Comparison of ENCODE assay signal across 10 cellular contexts in genomic region chr4:108155373-108155772, GRCh38. TPM values are rescaled to one million over a fixed set of nuclear protein-coding genes. Genes with fewer than 3 reads are reported as not detected.
A peak's percentile ranks its signal among the peaks of the same experiment; 100 is the strongest.
DNase-seq lines count a peak whose midpoint lies in the region; ATAC-seq and TF ChIP-seq lines count a peak whose summit lies in the region.
"Had no signal": no experiment of that assay in that cellular context is flagged by ENCODE, and none has a peak within 500 bp of the region (broad histone marks: within the 10 kb centered on the region; RNA-seq: fewer than 3 reads in every experiment).

No MANE protein-coding gene starts in this region.

- H4K20me1 ChIP-seq in mammary epithelial cell (ENCODE audit: insufficient read depth, low read length) = no peaks in the 10 kb centered on the region

- DNase-seq in T-helper 1 cell = no peak
- no peak for DNase-seq in RWPE2 (ENCODE audit: low spot score)
- peak; percentile 69 for DNase-seq in mammary epithelial cell
- DNase-seq in sciatic nerve (ENCODE audit: low spot score) = no peak
- no peak for DNase-seq in NCI-H187 treated with DMSO at 0.1 percent for 48 hours (lab: John Stamatoyannopoulos, UW)
- DNase-seq in psoas muscle = no peak
- no peak for DNase-seq in NCI-H2227 (lab: John Stamatoyannopoulos, UW; ENCODE audit: unreplicated experiment)

- H3K36me3 ChIP-seq in RWPE2 (ENCODE audit: low read depth) = no peaks in the 10 kb centered on the region
- H3K36me3 ChIP-seq in mammary epithelial cell (ENCODE audit: insufficient read depth, low read length) = no peaks in the 10 kb centered on the region
- H3K36me3 ChIP-seq in psoas muscle (ENCODE audit: insufficient read depth in 1 of 2, low read depth in 1 of 2) = no peaks in the 10 kb centered on the region
- H3K36me3 ChIP-seq: thoracic aorta had no signal

- dilution Hi-C loops in mammary epithelial cell (cut with HindIII; ENCODE audit: low sequenced_read_pairs) = no loop called here

- intact Hi-C loops in mammary epithelial cell (cut with micrococcal nuclease) (no loop called here), sciatic nerve (cut with DNase I) (no loop called here), psoas muscle (cut with DNase I) (no loop called here)

- H3K4me1 ChIP-seq in RWPE2 (ENCODE audit: insufficient read depth, poor library complexity, severe bottlenecking) (no peaks in the 10 kb centered on the region), mammary epithelial cell (ENCODE audit: insufficient read depth, low read length) (no peaks in the 10 kb centered on the region), psoas muscle (no peaks in the 10 kb centered on the region)
- H3K4me1 ChIP-seq: A549 had no signal

- no peak overlapping the region for H3K9ac ChIP-seq in mammary epithelial cell (ENCODE audit: insufficient read depth, low read length)

- H3K27me3 Mint-ChIP-seq in T-helper 1 cell treated with Interleukin-12 subunit alpha and Interleukin-12 subunit beta and Interleukin-4 antibody, amounts not matched to agents 30 μg/mL and 1 μg/mL, for 36 hours (ENCODE audit: low read depth) = no peaks in the 10 kb centered on the region

- CTCF ChIA-PET in mammary epithelial cell (lab: Charles Lee; ENCODE audit: low non-redundant PET) = no interaction called here

- H3K9me3 ChIP-seq in RWPE2 (ENCODE audit: severe bottlenecking) = no peaks in the 10 kb centered on the region
- H3K9me3 ChIP-seq in mammary epithelial cell (replicated peaks; ENCODE audit: insufficient read depth, low read length) = no peaks in the 10 kb centered on the region
- no peaks in the 10 kb centered on the region for H3K9me3 ChIP-seq in psoas muscle
- H3K9me3 ChIP-seq: A549, thoracic aorta had no signal

- ATAC-seq in RWPE2 (ENCODE audit: low read depth) = peak; percentile 64; the same call in 2 of the 3 replicates
- ATAC-seq in sciatic nerve = peak; percentile 75
- no peak for ATAC-seq in psoas muscle
- ATAC-seq: A549 had no signal

- no peak overlapping the region for H3K4me3 ChIP-seq in RWPE2 (ENCODE audit: severe bottlenecking)
- no peak overlapping the region for H3K4me3 ChIP-seq in mammary epithelial cell (replicated peaks in 1 of 3; ENCODE audit: insufficient read depth in 1 of 3, low read depth in 2 of 3, low read length in 3 of 3)
- H3K4me3 ChIP-seq in psoas muscle = no peak overlapping the region
- H3K4me3 ChIP-seq: A549, thoracic aorta had no signal

- H3K27ac ChIP-seq in RWPE2 (ENCODE audit: poor library complexity, severe bottlenecking) = no peak overlapping the region
- H3K27ac ChIP-seq in mammary epithelial cell (ENCODE audit: insufficient read depth, low read depth, low read length) = no peak overlapping the region
- H3K27ac ChIP-seq in psoas muscle = no peak overlapping the region
- H3K27ac ChIP-seq: A549, thoracic aorta had no signal

- no TSS peak for BruUV-seq in mammary epithelial cell (replicated peaks; lab: Mats Ljungman, UMichigan)

- peaks cover 48% of the 10 kb centered on the region for H3K36me3 Mint-ChIP-seq in T-helper 1 cell treated with Interleukin-12 subunit alpha and Interleukin-12 subunit beta and Interleukin-4 antibody, amounts not matched to agents 30 μg/mL and 1 μg/mL, for 36 hours (ENCODE audit: low read depth)

- H3K4me1 Mint-ChIP-seq in T-helper 1 cell treated with Interleukin-12 subunit alpha and Interleukin-12 subunit beta and Interleukin-4 antibody, amounts not matched to agents 30 μg/mL and 1 μg/mL, for 36 hours (ENCODE audit: low read depth) = peaks cover 69% of the 10 kb centered on the region

- TF ChIP-seq CTCF in RWPE2 (IDR thresholded peaks at IDR 0.05; ENCODE audit: poor library complexity, severe bottlenecking) = peak; percentile 9
- no peak for TF ChIP-seq CTCF in mammary epithelial cell (conservative IDR thresholded peaks at IDR 0.05 in 1 of 2, IDR thresholded peaks at IDR 0.05 in 1 of 2; ENCODE audit: extremely low read depth in 1 of 2, insufficient read depth in 1 of 2, low read depth in 1 of 2, low read length in 2 of 2)
- TF ChIP-seq CTCF in psoas muscle (IDR thresholded peaks at IDR 0.05) = no peak

- 36% methylated on average over 7 of the region's 7 CpGs for WGBS in mammary epithelial cell (ENCODE audit: low coverage, missing lambda C conversion rate)
- 46 to 59% (median 58%) methylated on average over 7 of the region's 7 CpGs for WGBS in psoas muscle, 3 donors

- H3K27ac Mint-ChIP-seq in T-helper 1 cell treated with Interleukin-12 subunit alpha and Interleukin-12 subunit beta and Interleukin-4 antibody, amounts not matched to agents 30 μg/mL and 1 μg/mL, for 36 hours = peak overlapping the region; percentile 70

- no peaks in the 10 kb centered on the region for H3K79me2 ChIP-seq in mammary epithelial cell (ENCODE audit: insufficient read depth, low read length)

- H3K27me3 ChIP-seq in RWPE2 (ENCODE audit: insufficient read depth, poor library complexity, severe bottlenecking) = peaks cover 21% of the 10 kb centered on the region
- no peaks in the 10 kb centered on the region for H3K27me3 ChIP-seq in mammary epithelial cell (ENCODE audit: insufficient read depth, low read length)
- H3K27me3 ChIP-seq in psoas muscle (ENCODE audit: insufficient read depth in 3 of 3, low read length in 2 of 3) = peaks cover 2 to 36% (median 4%) of the 10 kb centered on the region in 3 donors

- H3K4me3 Mint-ChIP-seq in T-helper 1 cell treated with Interleukin-12 subunit alpha and Interleukin-12 subunit beta and Interleukin-4 antibody, amounts not matched to agents 30 μg/mL and 1 μg/mL, for 36 hours = peak overlapping the region; percentile 61

- H2AFZ ChIP-seq in mammary epithelial cell (ENCODE audit: low read depth, low read length) = peak overlapping the region; percentile 27

- in situ Hi-C loops in mammary epithelial cell (cut with MboI; ENCODE audit: low sequenced_read_pairs in 2 of 2) = no loop called here

- H3K9me3 Mint-ChIP-seq in T-helper 1 cell treated with Interleukin-12 subunit alpha and Interleukin-12 subunit beta and Interleukin-4 antibody, amounts not matched to agents 30 μg/mL and 1 μg/mL, for 36 hours = no peaks in the 10 kb centered on the region

- peak overlapping the region; percentile 1 for H3K4me2 ChIP-seq in mammary epithelial cell (ENCODE audit: insufficient read depth, low read depth, low read length)
- H3K4me2 ChIP-seq: A549 had no signal

RNA-seq across cellular contexts. Expression of gene LEF1, which starts 13.4 kb away (rescaled TPM):
- 1 to 10 TPM in 1 of 2 donors, under 1 TPM in 1; 0.67 to 4.0 TPM for total RNA-seq in mammary epithelial cell
- polyA plus RNA-seq in mammary epithelial cell = 0.53 TPM
- 11.4 TPM for polyA minus RNA-seq in mammary epithelial cell
- 10.7 TPM for total RNA-seq in sciatic nerve
- total RNA-seq in psoas muscle = under 1 TPM; 0.24 to 0.37 (median 0.32) TPM
- under 1 TPM; 0.10 to 0.44 (median 0.18) TPM for polyA plus RNA-seq in psoas muscle
- polyA plus RNA-seq: A549 had no signal

Comparison
In these comparisons a context has a peak if more than half of its experiments do, and no peak if none do; other contexts are left out.
1. ATAC-seq: peak in RWPE2 (single experiment) and sciatic nerve (single experiment); none in psoas muscle (0 of 4).